Comparison of ENCODE assay signal across 18 cellular contexts in the genomic region with DNA sequence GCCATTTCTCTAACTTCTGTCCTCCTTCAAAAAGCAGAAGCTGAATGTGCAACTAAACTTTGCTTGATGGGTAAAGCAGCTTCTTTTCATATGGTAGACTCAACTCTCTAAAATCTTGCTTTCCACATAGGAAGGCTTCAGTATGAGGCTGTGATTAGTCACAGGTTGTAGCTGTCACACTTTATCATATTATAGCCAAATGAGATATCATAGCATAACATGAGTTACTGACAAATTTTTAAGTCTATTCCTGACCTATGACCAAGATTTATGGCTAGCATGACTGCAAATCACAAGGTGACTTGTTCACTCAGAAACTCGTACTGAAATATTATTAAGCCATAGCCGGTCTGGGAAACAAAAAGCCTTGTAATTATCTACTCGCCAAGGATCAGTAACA.
DNase-seq lines count a peak whose midpoint lies in the region; ATAC-seq and TF ChIP-seq lines count a peak whose summit lies in the region.
"Had no signal": no experiment of that assay in that cellular context is flagged by ENCODE, and none has a peak within 500 bp of the region (broad histone marks: within the 10 kb centered on the region; RNA-seq: fewer than 3 reads in every experiment).

No MANE protein-coding gene starts in this region.

- ATAC-seq in upper lobe of left lung (ENCODE audit: low FRiP score in 2 of 2): no peak
- ATAC-seq: Panc1, Right ventricle myocardium inferior had no signal

- H3K27me3 Mint-ChIP-seq in MCF 10A (ENCODE audit: insufficient read depth, unreplicated experiment): peaks cover 40% of the 10 kb centered on the region
- H3K27me3 Mint-ChIP-seq: CD4-positive, alpha-beta memory T cell had no signal

- H3K27ac ChIP-seq in breast epithelium: no peak overlapping the region
- no peak overlapping the region for H3K27ac ChIP-seq in upper lobe of left lung
- H3K27ac ChIP-seq: GM23248 had no signal

- H3K36me3 ChIP-seq in breast epithelium: no peaks in the 10 kb centered on the region
- no peaks in the 10 kb centered on the region for H3K36me3 ChIP-seq in upper lobe of left lung

- TF ChIP-seq CTCF in MCF 10A (IDR thresholded peaks at IDR 0.05; ENCODE audit: unreplicated experiment) (no peak), breast epithelium (IDR thresholded peaks at IDR 0.05) (no peak), fibroblast of mammary gland (conservative IDR thresholded peaks at IDR 0.05; ENCODE audit: control insufficient read depth, insufficient read depth, low read depth, low read length) (no peak), upper lobe of left lung (IDR thresholded peaks at IDR 0.05) (no peak)

- H3K4me1 ChIP-seq in breast epithelium (no peaks in the 10 kb centered on the region), upper lobe of left lung (no peaks in the 10 kb centered on the region)

- intact Hi-C loops in MCF 10A (cut with micrococcal nuclease) (no loop called here), breast epithelium (cut with DNase I; ENCODE audit: low total_unique reads) (no loop called here)

- DNase-seq in MCF 10A (ENCODE audit: unreplicated experiment) (peak; percentile 4), breast epithelium (ENCODE audit: low spot score in 2 of 2) (no peak), SK-N-DZ (ENCODE audit: low spot score) (peak; percentile 39), fibroblast of mammary gland (ENCODE audit: low read depth) (peak; percentile 42), dermis blood vessel endothelial cell (no peak), NCI-H1694 treated with DMSO at 0.1 percent for 48 hours (lab: John Stamatoyannopoulos, UW) (no peak), C1 segment of cervical spinal cord (lab: John Stamatoyannopoulos, UW) (no peak), upper lobe of left lung (no peak)
- DNase-seq: CD4-positive, alpha-beta memory T cell; DMS153; GM23248; HCEC 1CT; NCI-H1105 treated with DMSO at 0.1 percent for 48 hours; NCI-H187; NCI-H345; NCI-H524 treated with DMSO at 0.1 percent for 48 hours had no signal

- no peaks in the 10 kb centered on the region for H3K4me1 Mint-ChIP-seq in MCF 10A (ENCODE audit: insufficient read depth, unreplicated experiment)
- H3K4me1 Mint-ChIP-seq: CD4-positive, alpha-beta memory T cell had no signal

- H3K27me3 ChIP-seq in breast epithelium (peaks cover 0 to 24% of the 10 kb centered on the region in 2 donors), upper lobe of left lung (no peaks in the 10 kb centered on the region)

- WGBS in upper lobe of left lung, 2 donors: 70 to 78% methylated on average over 3 of the region's 3 CpGs

- no TSS peak for BruUV-seq in MCF 10A (replicated peaks; lab: Mats Ljungman, UMichigan)

- H3K4me3 Mint-ChIP-seq in MCF 10A (ENCODE audit: unreplicated experiment): no peak overlapping the region
- H3K4me3 Mint-ChIP-seq: CD4-positive, alpha-beta memory T cell had no signal

- no peak for TF ChIP-seq EP300 in upper lobe of left lung (IDR thresholded peaks at IDR 0.05)

- H3K27ac Mint-ChIP-seq in MCF 10A (ENCODE audit: low read depth, unreplicated experiment): no peak overlapping the region
- H3K27ac Mint-ChIP-seq: CD4-positive, alpha-beta memory T cell had no signal

- no peak for TF ChIP-seq POLR2A in breast epithelium (IDR thresholded peaks at IDR 0.05)
- TF ChIP-seq POLR2A in upper lobe of left lung (IDR thresholded peaks at IDR 0.05): no peak

- H3K4me3 ChIP-seq in breast epithelium (no peak overlapping the region), fibroblast of mammary gland (ENCODE audit: control insufficient read depth, low read depth, low read length) (no peak overlapping the region), upper lobe of left lung (no peak overlapping the region)
- H3K4me3 ChIP-seq: GM23248 had no signal

- H3K9me3 ChIP-seq in breast epithelium (no peaks in the 10 kb centered on the region), upper lobe of left lung (no peaks in the 10 kb centered on the region)

- no peaks in the 10 kb centered on the region for H3K9me3 Mint-ChIP-seq in MCF 10A (ENCODE audit: unreplicated experiment)
- H3K9me3 Mint-ChIP-seq: CD4-positive, alpha-beta memory T cell had no signal

- CTCF ChIA-PET in MCF 10A (lab: Yijun Ruan, JAX): no interaction called here

- POLR2A ChIA-PET in MCF 10A (lab: Yijun Ruan, JAX): no interaction called here

- no peaks in the 10 kb centered on the region for H3K36me3 Mint-ChIP-seq in MCF 10A (ENCODE audit: insufficient read depth, unreplicated experiment)
- H3K36me3 Mint-ChIP-seq: CD4-positive, alpha-beta memory T cell had no signal

Comparison
In these comparisons a context has a peak if more than half of its experiments do, and no peak if none do; other contexts are left out.
1. DNase-seq: peak in MCF 10A (single experiment), SK-N-DZ (single experiment) and fibroblast of mammary gland (single experiment); none in breast epithelium (0 of 2), dermis blood vessel endothelial cell (single experiment), NCI-H1694 treated with DMSO at 0.1 percent for 48 hours (single experiment), C1 segment of cervical spinal cord (0 of 14) and upper lobe of left lung (0 of 2).